8 cellular contexts compared by ENCODE assay signal in the genomic region with DNA sequence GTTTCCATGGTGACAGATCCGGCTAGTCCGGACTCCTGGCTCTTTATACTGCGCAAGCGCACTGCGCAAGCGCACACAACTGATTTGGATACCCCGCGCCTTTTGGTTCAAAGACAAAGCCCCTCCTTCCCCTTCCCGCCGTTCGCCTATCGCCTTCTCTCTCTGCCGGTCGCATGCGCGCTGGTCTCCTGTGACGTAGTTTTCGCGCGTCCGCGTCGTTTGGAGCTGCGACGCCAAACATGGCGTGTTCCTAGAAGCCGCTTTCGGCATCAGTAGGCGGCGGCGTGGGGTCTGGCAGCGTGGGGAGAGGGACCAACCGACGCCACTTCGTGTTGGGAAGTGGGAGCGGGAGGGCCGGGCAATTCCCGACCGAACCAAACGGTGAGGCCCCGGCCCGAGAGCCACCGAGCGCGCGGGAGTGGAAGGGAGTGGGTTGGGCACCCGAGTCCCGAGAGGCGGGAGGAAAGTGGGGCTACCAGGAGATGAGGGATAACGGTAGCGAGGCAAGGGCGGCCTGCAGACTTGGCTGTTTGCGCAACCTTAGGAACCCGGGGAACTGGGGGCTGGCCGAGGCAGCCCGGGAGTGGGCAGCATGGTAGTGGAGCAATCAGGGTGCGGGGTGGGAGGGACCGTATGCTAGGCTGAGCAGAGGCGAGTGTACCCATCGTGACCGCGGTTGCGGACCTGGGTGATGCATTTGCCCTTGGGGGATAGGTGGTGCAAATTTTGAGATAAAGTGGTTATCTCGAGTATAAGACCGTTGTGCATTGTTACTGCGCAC. TPM values are rescaled to one million over a fixed set of nuclear protein-coding genes. Genes with fewer than 3 reads are reported as not detected.
DNase-seq lines count a peak whose midpoint lies in the region; ATAC-seq, FAIRE-seq and TF ChIP-seq lines count a peak whose summit lies in the region.

A gene (plus strand): TSS at position 215 of the 781 bp plus-strand sequence. CDS start 24,517 bp downstream, outside the sequence.

- H3K9me3 ChIP-seq in BE2C = no peaks in the 10 kb centered on the region

- peaks cover 4% of the 10 kb centered on the region for H3K4me1 ChIP-seq in BE2C

- ATAC-seq in HG03460 (IDR thresholded peaks at IDR 0.05; ENCODE audit: unreplicated experiment) = peak; percentile 96

- no peak for TF ChIP-seq CTCF in BE2C (IDR thresholded peaks at IDR 0.05; ENCODE audit: low read depth, low read length)

- peak; percentile 55 for FAIRE-seq in colon (lab: Jason Lieb, UNC)

- no peaks in the 10 kb centered on the region; the same call in 1 of the 2 replicates for H3K36me3 ChIP-seq in BE2C

- no peaks in the 10 kb centered on the region for H3K27me3 ChIP-seq in BE2C

- peak; percentile 98 for DNase-seq in BE2C
- peak; percentile 87 for DNase-seq in GM19240 (ENCODE audit: insufficient read length, low spot score)
- DNase-seq in NCI-H526 (lab: John Stamatoyannopoulos, UW) = peak; percentile 95 to 98
- DNase-seq in activated CD4-positive, alpha-beta T cell treated with anti-CD3 and anti-CD28 coated beads for 48 hours = peak; percentile 99
- peak; percentile 99 for DNase-seq in kidney glomerular epithelial cell (lab: John Stamatoyannopoulos, UW)
- peak; percentile 94 to 96 for DNase-seq in stimulated activated CD4-positive, alpha-beta T cell treated with anti-CD3 and anti-CD28 coated beads, Interleukin-1b, Interleukin-23, amount 100 ng/mL, for 1 hour (ENCODE audit: low read depth in 2 of 2)

- peak within 1 kb of the TSS; percentile 99 for H3K4me3 ChIP-seq in BE2C (ENCODE audit: low read depth, low read length)

RNA-seq across cellular contexts. Expression of the gene that starts here (rescaled TPM):
- 7.4 TPM for polyA plus RNA-seq in BE2C (2012; ENCODE audit: insufficient read depth, insufficient read length, low read depth)

Comparison
In these comparisons a context has a peak if more than half of its experiments do, and no peak if none do; other contexts are left out.
1. Peak in every context shown above with its lines: DNase-seq, ATAC-seq and H3K4me3 ChIP-seq.